29 cellular contexts compared by ENCODE assay signal in the genomic region with DNA sequence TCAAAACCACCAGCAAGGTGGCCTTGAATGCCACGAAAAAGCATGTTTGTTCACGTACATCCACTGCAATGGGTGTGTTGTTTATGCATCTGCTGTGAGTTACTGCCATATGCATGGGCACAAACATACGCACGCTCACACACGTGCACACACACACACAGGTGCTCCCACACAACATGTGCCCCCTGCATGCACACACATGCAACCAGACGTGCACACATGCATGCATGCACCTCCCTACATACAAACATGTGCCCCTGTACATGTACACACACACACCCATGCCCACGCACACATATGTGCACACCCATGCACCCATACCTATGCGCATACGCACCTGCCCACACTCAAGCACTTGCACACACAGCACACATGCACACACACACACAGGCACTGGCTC. TPM values are rescaled to one million over a fixed set of nuclear protein-coding genes. Genes with fewer than 3 reads are reported as not detected.
"Had no signal": no experiment of that assay in that cellular context is flagged by ENCODE, and none has a peak within 500 bp of the region (broad histone marks: within the 10 kb centered on the region; RNA-seq: fewer than 3 reads in every experiment).

No MANE protein-coding gene starts in this region.

- H3K4me3 ChIP-seq: K562, SJCRH30 had no signal

- H3K4me1 ChIP-seq: SJCRH30 had no signal

- H3K36me3 ChIP-seq: brain microvascular endothelial cell, SJCRH30 had no signal

- H3K9ac ChIP-seq: SK-N-SH had no signal

- H3K36me3 Mint-ChIP-seq: activated CD4-positive, alpha-beta memory T cell treated with anti-CD3 and anti-CD28 coated beads for 36 hours; activated naive CD4-positive, alpha-beta T cell treated with anti-CD3 and anti-CD28 coated beads, Interleukin-2, amount 10 ng/mL, durations not matched to agents 7 days and 5 days; activated naive CD8-positive, alpha-beta T cell treated with anti-CD3 and anti-CD28 coated beads for 36 hours had no signal

- FAIRE-seq: K562 had no signal

- H3K9me2 ChIP-seq: SK-N-SH had no signal

- H3K27me3 ChIP-seq: brain microvascular endothelial cell had no signal

- H3K4me1 Mint-ChIP-seq: activated B cell treated with CpG ODN at 0.5 μM for 24 hours had no signal

- H3K27ac Mint-ChIP-seq: activated B cell treated with CpG ODN at 0.5 μM for 24 hours; activated CD4-positive, alpha-beta memory T cell treated with anti-CD3 and anti-CD28 coated beads for 36 hours; activated CD4-positive, alpha-beta T cell treated with anti-CD3 and anti-CD28 coated beads, Interleukin-2, amount 10 ng/mL, durations not matched to agents 7 days and 5 days; activated naive CD4-positive, alpha-beta T cell treated with anti-CD3 and anti-CD28 coated beads, Interleukin-2, amount 10 ng/mL, durations not matched to agents 7 days and 5 days; activated naive CD8-positive, alpha-beta T cell treated with anti-CD3 and anti-CD28 coated beads for 36 hours; T-helper 1 cell treated with Interleukin-12 subunit alpha and Interleukin-12 subunit beta and Interleukin-4 antibody, amounts not matched to agents 30 μg/mL and 1 μg/mL, for 36 hours had no signal

- ATAC-seq: K562 had no signal

- H3K9me3 ChIP-seq: SJCRH30, SK-N-SH had no signal

- H3K27me3 Mint-ChIP-seq: activated CD4-positive, alpha-beta memory T cell treated with anti-CD3 and anti-CD28 coated beads for 36 hours; activated CD4-positive, alpha-beta T cell treated with anti-CD3 and anti-CD28 coated beads, Interleukin-2, amount 10 ng/mL, durations not matched to agents 7 days and 5 days; activated naive CD8-positive, alpha-beta T cell treated with anti-CD3 and anti-CD28 coated beads for 36 hours; activated T-helper 17 cell treated with anti-CD3 and anti-CD28 coated beads, Interleukin-2, amount 50 U/mL, for 72 hours had no signal

- H3K9me3 Mint-ChIP-seq: activated B cell treated with CpG ODN at 0.5 μM for 24 hours; activated CD4-positive, alpha-beta memory T cell treated with anti-CD3 and anti-CD28 coated beads for 36 hours; activated CD4-positive, alpha-beta T cell treated with anti-CD3 and anti-CD28 coated beads, Interleukin-2, amount 10 ng/mL, durations not matched to agents 7 days and 5 days; activated naive CD4-positive, alpha-beta T cell treated with anti-CD3 and anti-CD28 coated beads, Interleukin-2, amount 10 ng/mL, durations not matched to agents 7 days and 5 days; activated naive CD8-positive, alpha-beta T cell treated with anti-CD3 and anti-CD28 coated beads for 36 hours; activated T-helper 17 cell treated with anti-CD3 and anti-CD28 coated beads, Interleukin-2, amount 50 U/mL, for 72 hours; T-helper 1 cell treated with Interleukin-12 subunit alpha and Interleukin-12 subunit beta and Interleukin-4 antibody, amounts not matched to agents 30 μg/mL and 1 μg/mL, for 36 hours had no signal

- H3K4me3 Mint-ChIP-seq: activated B cell treated with CpG ODN at 0.5 μM for 24 hours; activated CD4-positive, alpha-beta memory T cell treated with anti-CD3 and anti-CD28 coated beads for 36 hours; activated CD4-positive, alpha-beta T cell treated with anti-CD3 and anti-CD28 coated beads, Interleukin-2, amount 10 ng/mL, durations not matched to agents 7 days and 5 days; activated naive CD4-positive, alpha-beta T cell treated with anti-CD3 and anti-CD28 coated beads, Interleukin-2, amount 10 ng/mL, durations not matched to agents 7 days and 5 days; activated naive CD8-positive, alpha-beta T cell treated with anti-CD3 and anti-CD28 coated beads for 36 hours; T-helper 1 cell treated with Interleukin-12 subunit alpha and Interleukin-12 subunit beta and Interleukin-4 antibody, amounts not matched to agents 30 μg/mL and 1 μg/mL, for 36 hours had no signal

- DNase-seq: activated B cell treated with CpG ODN at 0.5 μM for 24 hours; activated CD4-positive, alpha-beta memory T cell treated with anti-CD3 and anti-CD28 coated beads for 36 hours; activated CD4-positive, alpha-beta T cell treated with anti-CD3 and anti-CD28 coated beads, Interleukin-2, amount 10 ng/mL, durations not matched to agents 7 days and 5 days; activated gamma-delta T cell treated with Interleukin-2 at 50 U/mL for 16 hours; activated naive CD4-positive, alpha-beta T cell treated with anti-CD3 and anti-CD28 coated beads, Interleukin-2, amount 10 ng/mL, durations not matched to agents 7 days and 5 days; activated naive CD8-positive, alpha-beta T cell treated with anti-CD3 and anti-CD28 coated beads for 36 hours; activated T-cell treated with anti-CD3 and anti-CD28 coated beads for 4 hours; activated T-cell treated with anti-CD3 and anti-CD28 coated beads, Interleukin-2, amount 50 U/mL, for 48 hours; brain microvascular endothelial cell; caudate nucleus; Kasumi-1; NCI-H1092; NCI-H1417; NCI-H2029; NCI-H2107; NCI-H2171 treated with DMSO at 0.1 percent for 48 hours; NCI-H226; NCI-H510A; NCI-H526 treated with DMSO at 0.1 percent for 48 hours; NCI-H82; SJCRH30; SK-N-SH; SW 1271; T-helper 9 cell had no signal

- H3K4me2 ChIP-seq: SK-N-SH had no signal

- H3K27ac ChIP-seq: brain microvascular endothelial cell, SJCRH30 had no signal

RNA-seq across cellular contexts. Expression of a gene that starts 10.1 kb away (rescaled TPM):
- total RNA-seq: activated B cell treated with CpG ODN at 0.5 μM for 24 hours; activated CD4-positive, alpha-beta memory T cell treated with anti-CD3 and anti-CD28 coated beads for 36 hours; activated CD4-positive, alpha-beta T cell treated with anti-CD3 and anti-CD28 coated beads, Interleukin-2, amount 10 ng/mL, durations not matched to agents 7 days and 5 days; activated CD8-positive, alpha-beta memory T cell treated with anti-CD3 and anti-CD28 coated beads for 36 hours; activated naive CD8-positive, alpha-beta T cell treated with anti-CD3 and anti-CD28 coated beads for 36 hours; activated T-helper 17 cell treated with anti-CD3 and anti-CD28 coated beads, Interleukin-2, amount 50 U/mL, for 72 hours; OCI-LY7 had no signal
